In genomic region chr15:78299302-78300102, GRCh38 we compare ENCODE assay signal across 8 cellular contexts.
DNase-seq lines count a peak whose midpoint lies in the region; ATAC-seq and TF ChIP-seq lines count a peak whose summit lies in the region.

TSS of gene SKIC8 (minus strand) at chr15:78299609. CDS start at chr15:78295686, 3,923 bp downstream.

- in situ Hi-C loops in astrocyte of the cerebellum (cut with HindIII; ENCODE audit: low sequenced_read_pairs), result loop anchor here (25.0 kb wide), 1 partner anchor 113 kb away; no protein-coding TSS in a partner anchor

- peak within 1 kb of the TSS; percentile 89 for H3K4me3 ChIP-seq in astrocyte of the cerebellum (ENCODE audit: low read depth, low read length)
- H3K4me3 ChIP-seq in retinal pigment epithelial cell (ENCODE audit: low read length), result peak within 1 kb of the TSS; percentile 99

- peak; percentile 89 for DNase-seq in NK-92 treated with Interleukin-12 subunit alpha and Interleukin-12 subunit beta, amount 100 ng/mL, for 24 hours (lab: John Stamatoyannopoulos, UW)
- DNase-seq in NK-92 (lab: John Stamatoyannopoulos, UW; ENCODE audit: unreplicated experiment) (no peak), NCI-H2029 treated with DMSO at 0.1 percent for 48 hours (lab: John Stamatoyannopoulos, UW) (peak; percentile 49), T1000 (lab: John Stamatoyannopoulos, UW) (peak; percentile 88), astrocyte of the cerebellum (ENCODE audit: low read depth) (peak; percentile 68), hippocampal formation (lab: John Stamatoyannopoulos, UW) (peak; percentile 84 to 86), retinal pigment epithelial cell (ENCODE audit: low read depth) (peak; percentile 72)

- no peak for TF ChIP-seq CTCF in astrocyte of the cerebellum (IDR thresholded peaks at IDR 0.05; ENCODE audit: low read depth, low read length, missing control alignments)
- TF ChIP-seq CTCF in retinal pigment epithelial cell (conservative IDR thresholded peaks at IDR 0.05; ENCODE audit: low read depth, low read length), result no peak

- ATAC-seq in HG03025 (IDR thresholded peaks at IDR 0.05; ENCODE audit: low FRiP score, unreplicated experiment), result peak; percentile 85
